8 cellular contexts compared by ENCODE assay signal in the genomic region with DNA sequence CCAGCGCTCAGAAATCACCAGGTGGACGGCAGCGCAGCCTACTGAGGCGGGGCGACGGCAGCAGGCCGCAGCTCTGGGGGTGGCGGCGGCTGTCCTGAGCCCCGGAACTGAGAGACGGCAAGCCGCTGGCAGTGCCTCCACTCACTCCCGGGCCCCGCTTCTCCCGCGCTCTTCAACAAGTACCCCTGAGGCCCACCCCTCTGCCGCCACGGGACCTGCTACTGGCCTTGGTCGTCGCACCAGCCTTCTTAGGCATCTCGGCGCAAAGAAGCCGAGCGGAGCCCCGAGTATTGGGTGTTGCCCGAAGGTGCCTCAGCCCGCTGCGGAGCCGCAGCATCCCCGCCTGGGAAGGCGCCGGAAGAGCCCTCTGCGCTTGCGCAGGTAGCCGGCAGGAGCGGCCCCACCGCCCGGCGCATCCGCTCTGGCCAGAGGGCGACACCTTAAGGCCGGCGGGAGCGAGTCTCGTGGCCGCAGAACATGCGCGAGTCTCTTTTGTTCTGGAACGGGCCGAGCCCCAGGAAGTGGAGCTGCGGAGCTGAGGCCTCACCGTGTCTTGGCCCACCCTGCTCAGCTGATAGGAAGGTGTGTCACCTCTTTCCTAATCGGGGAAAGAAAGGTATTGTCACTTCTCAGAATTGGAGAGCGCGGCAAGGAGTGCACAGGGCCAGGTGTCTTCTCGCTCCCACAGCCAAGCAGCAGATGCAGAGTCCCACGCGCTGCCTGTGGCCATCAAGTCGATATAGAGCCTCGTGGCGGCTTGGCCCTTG. TPM values are rescaled to one million over a fixed set of nuclear protein-coding genes. Genes with fewer than 3 reads are reported as not detected.
DNase-seq lines count a peak whose midpoint lies in the region; ATAC-seq and TF ChIP-seq lines count a peak whose summit lies in the region.

Gene C15orf40 (minus strand): TSS at position 369 of the 767 bp plus-strand sequence. CDS start 32 bp downstream, at position 337.

- peak; percentile 57 to 94 (median 83) for TF ChIP-seq CTCF in dorsolateral prefrontal cortex (IDR thresholded peaks at IDR 0.05 in 54 of 56, conservative IDR thresholded peaks at IDR 0.05 in 2 of 56; ENCODE audit: low read depth in 1 of 56, partially characterized antibody in 56 of 56)
- peak; percentile 56 to 86 (median 78) for TF ChIP-seq CTCF in right lobe of liver (IDR thresholded peaks at IDR 0.05)

- POLR2A ChIA-PET in CD4-positive, alpha-beta memory T cell (lab: Charles Lee; ENCODE audit: partially characterized antibody) = interaction anchor here (0.7 to 4.7 kb wide), 13 partner anchors 8 to 471 kb away, joined by 3 to 42 read pairs (median 4); partner anchors contain the start of genes BTBD1, RAMAC, RPS17 and WHAMM
- POLR2A ChIA-PET in activated CD4-positive, alpha-beta memory T cell treated with anti-CD3 and anti-CD28 coated beads for 36 hours (lab: Charles Lee) = interaction anchor here (0.6 to 1.9 kb wide), 9 partner anchors 8 to 471 kb away, joined by 3 to 6 read pairs (median 4); partner anchors contain the start of genes BTBD1 and RPS17

- peaks cover 20 to 36% of the 10 kb centered on the region in 2 donors for H3K36me3 Mint-ChIP-seq in CD4-positive, alpha-beta memory T cell
- H3K36me3 Mint-ChIP-seq in activated CD4-positive, alpha-beta memory T cell treated with anti-CD3 and anti-CD28 coated beads for 36 hours = peaks cover 16% of the 10 kb centered on the region

- H3K27ac ChIP-seq in CD4-positive, alpha-beta memory T cell (ENCODE audit: low read depth, low read length) = peak within 1 kb of the TSS; percentile 68
- peak within 1 kb of the TSS; percentile 42 to 95 (median 87) for H3K27ac ChIP-seq in dorsolateral prefrontal cortex
- peak within 1 kb of the TSS; percentile 37 to 79 (median 62) for H3K27ac ChIP-seq in right lobe of liver

- peak; percentile 73 for TF ChIP-seq POLR2A in right lobe of liver (IDR thresholded peaks at IDR 0.05)

- 2% methylated on average over 10 of the region's 61 CpGs for WGBS in right lobe of liver (ENCODE audit: insufficient coverage, low coverage, low lambda C conversion rate, missing lambda C conversion rate)

- H3K36me3 ChIP-seq in CD4-positive, alpha-beta memory T cell (ENCODE audit: insufficient read depth, low read length) = peaks cover 23% of the 10 kb centered on the region
- peaks cover 0 to 32% (median 12%) of the 10 kb centered on the region in 4 donors for H3K36me3 ChIP-seq in right lobe of liver

- H3K27ac Mint-ChIP-seq in CD4-positive, alpha-beta memory T cell = peak within 1 kb of the TSS; percentile 85 to 97 (median 96)
- H3K27ac Mint-ChIP-seq in activated CD4-positive, alpha-beta memory T cell treated with anti-CD3 and anti-CD28 coated beads for 36 hours = peak within 1 kb of the TSS; percentile 89

- intact Hi-C loops in CD4-positive, alpha-beta memory T cell (cut with micrococcal nuclease) = loop anchor here (1.0 to 5.0 kb wide), 4 partner anchors 25 to 546 kb away; partner anchors contain the start of genes BTBD1 and RAMAC
- intact Hi-C loops in activated CD4-positive, alpha-beta memory T cell treated with anti-CD3 and anti-CD28 coated beads for 36 hours (cut with micrococcal nuclease) = loop anchor here (1.0 to 5.0 kb wide), 7 partner anchors 25 to 471 kb away; partner anchors contain the start of genes BTBD1, RAMAC and RPS17
- intact Hi-C loops in dorsolateral prefrontal cortex (cut with DNase I) (loop anchor here (1.0 to 5.0 kb wide), 6 partner anchors 55 to 474 kb away; partner anchors contain the start of genes BTBD1 (in 2 of the 2), HDGFL3 (in 2 of the 2) and TM6SF1 (in 1 of the 2)), right lobe of liver (cut with DNase I) (no loop called here)

- peaks cover 35% of the 10 kb centered on the region for H3K4me1 ChIP-seq in CD4-positive, alpha-beta memory T cell (ENCODE audit: insufficient read depth, low read length)
- peaks cover 0 to 17% (median 7%) of the 10 kb centered on the region in 4 donors for H3K4me1 ChIP-seq in right lobe of liver

- no peaks in the 10 kb centered on the region for H3K27me3 Mint-ChIP-seq in CD4-positive, alpha-beta memory T cell
- H3K27me3 Mint-ChIP-seq in activated CD4-positive, alpha-beta memory T cell treated with anti-CD3 and anti-CD28 coated beads for 36 hours = no peaks in the 10 kb centered on the region

- no peaks in the 10 kb centered on the region for H3K27me3 ChIP-seq in CD4-positive, alpha-beta memory T cell (ENCODE audit: insufficient read depth, low read length)
- H3K27me3 ChIP-seq in dorsolateral prefrontal cortex (no peaks in the 10 kb centered on the region), right lobe of liver (no peaks in the 10 kb centered on the region)

- peak within 1 kb of the TSS; percentile 95 to 100 (median 98) for H3K4me3 Mint-ChIP-seq in CD4-positive, alpha-beta memory T cell
- H3K4me3 Mint-ChIP-seq in activated CD4-positive, alpha-beta memory T cell treated with anti-CD3 and anti-CD28 coated beads for 36 hours = peak within 1 kb of the TSS; percentile 90

- peaks cover 0 to 4% (median 0%) of the 10 kb centered on the region in 8 donors for H3K9me3 Mint-ChIP-seq in CD4-positive, alpha-beta memory T cell
- H3K9me3 Mint-ChIP-seq in activated CD4-positive, alpha-beta memory T cell treated with anti-CD3 and anti-CD28 coated beads for 36 hours = no peaks in the 10 kb centered on the region

- ATAC-seq in GM19397 (IDR thresholded peaks at IDR 0.05; ENCODE audit: unreplicated experiment) (peak; percentile 91), HG03565 (IDR thresholded peaks at IDR 0.05; ENCODE audit: unreplicated experiment) (peak; percentile 86), right lobe of liver (peak; percentile 97)

- no peaks in the 10 kb centered on the region for H3K9me3 ChIP-seq in CD4-positive, alpha-beta memory T cell (ENCODE audit: control insufficient read depth in 1 of 2, low read length in 2 of 2)
- H3K9me3 ChIP-seq in right lobe of liver = no peaks in the 10 kb centered on the region

- H3K4me1 Mint-ChIP-seq in CD4-positive, alpha-beta memory T cell = peaks cover 34 to 55% (median 46%) of the 10 kb centered on the region in 4 donors
- H3K4me1 Mint-ChIP-seq in activated CD4-positive, alpha-beta memory T cell treated with anti-CD3 and anti-CD28 coated beads for 36 hours (ENCODE audit: low read depth) = peaks cover 44% of the 10 kb centered on the region

- H3K4me3 ChIP-seq in CD4-positive, alpha-beta memory T cell (ENCODE audit: low read length in 2 of 2) = peak within 1 kb of the TSS; percentile 70 to 92
- H3K4me3 ChIP-seq in dorsolateral prefrontal cortex (peak within 1 kb of the TSS; percentile 72 to 100 (median 95)), right lobe of liver (peak within 1 kb of the TSS; percentile 86 to 100 (median 93))

- DNase-seq in CD4-positive, alpha-beta memory T cell = peak; percentile 82 to 89 (median 83)
- DNase-seq in NCI-H748 (lab: John Stamatoyannopoulos, UW; ENCODE audit: unreplicated experiment) (peak; percentile 91), dorsolateral prefrontal cortex (peak; percentile 80 to 93 (median 90)), right lobe of liver (peak; percentile 92 to 95 (median 93))
- peak; percentile 90 for DNase-seq in activated CD4-positive, alpha-beta memory T cell treated with anti-CD3 and anti-CD28 coated beads for 36 hours
- DNase-seq in stimulated activated CD4-positive, alpha-beta T cell treated with anti-CD3 and anti-CD28 coated beads, Interleukin-4, amount 100 ng/mL, for 4 hours = peak; percentile 84 to 85

- CTCF ChIA-PET in CD4-positive, alpha-beta memory T cell (lab: Charles Lee; ENCODE audit: partially characterized antibody) = interaction anchor here (0.6 to 2.6 kb wide), 12 partner anchors 11 to 481 kb away, joined by 3 to 28 read pairs (median 6); partner anchors contain the start of genes BTBD1 and RAMAC
- CTCF ChIA-PET in activated CD4-positive, alpha-beta memory T cell treated with anti-CD3 and anti-CD28 coated beads for 36 hours (lab: Charles Lee) = interaction anchor here (0.8 to 5.7 kb wide), 18 partner anchors 8 to 471 kb away, joined by 3 to 39 read pairs (median 5); partner anchors contain the start of genes AP3B2, BTBD1, RAMAC and RPS17

RNA-seq across cellular contexts. Expression of gene C15orf40, which starts in this region (rescaled TPM):
- 10 to 100 TPM; 47.0 to 48.5 TPM for total RNA-seq in CD4-positive, alpha-beta memory T cell
- 10 to 100 TPM; 51.1 to 61.0 TPM for polyA plus RNA-seq in CD4-positive, alpha-beta memory T cell
- 10 to 100 TPM; 21.8 to 26.3 TPM for total RNA-seq in activated CD4-positive, alpha-beta memory T cell treated with anti-CD3 and anti-CD28 coated beads for 36 hours
- 10 to 100 TPM; 15.7 to 34.4 (median 22.5) TPM for total RNA-seq in dorsolateral prefrontal cortex
- 10 to 100 TPM in 1 of 6 experiments, 1 to 10 TPM in 5; 7.1 to 10.7 (median 8.6) TPM for total RNA-seq in right lobe of liver

Comparison
In these comparisons a context has a peak if more than half of its experiments do, and no peak if none do; other contexts are left out.
1. Peak in every context shown above with its lines: DNase-seq, ATAC-seq, H3K4me3 ChIP-seq and H3K27ac ChIP-seq.
2. intact Hi-C loops: an anchor here in CD4-positive, alpha-beta memory T cell (1.0 to 5.0 kb wide), activated CD4-positive, alpha-beta memory T cell treated with anti-CD3 and anti-CD28 coated beads for 36 hours (1.0 to 5.0 kb wide) and dorsolateral prefrontal cortex (1.0 to 5.0 kb wide); none called in right lobe of liver.